8 cellular contexts compared by ENCODE assay signal in the genomic region with DNA sequence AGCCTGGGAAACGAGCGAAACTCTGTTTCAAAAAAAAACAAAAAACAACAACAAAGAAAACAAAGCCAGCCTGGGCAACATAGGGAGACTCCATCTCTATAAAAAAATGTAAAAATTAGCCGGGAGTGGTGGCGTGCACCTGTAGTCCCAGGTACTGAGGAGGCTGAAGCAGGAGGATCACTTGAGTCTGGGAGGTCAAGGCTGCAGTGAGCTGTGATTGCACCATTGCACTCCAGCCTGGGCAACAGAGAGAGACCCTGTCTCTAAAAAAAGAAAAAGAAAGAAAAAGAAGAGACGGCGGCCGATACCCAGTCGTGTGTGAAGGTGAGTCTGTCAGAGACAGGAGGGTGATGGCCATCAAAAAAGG. TPM values are rescaled to one million over a fixed set of nuclear protein-coding genes. Genes with fewer than 3 reads are reported as not detected.
DNase-seq lines count a peak whose midpoint lies in the region; ATAC-seq and TF ChIP-seq lines count a peak whose summit lies in the region.
"Not testable (repeated sequence)": the region's sequence is repeated elsewhere in the genome, so short reads cannot be mapped to it uniquely, and the experiment has no call there.

No MANE protein-coding gene starts in this region.

- intact Hi-C loops in activated B cell treated with CpG ODN at 0.5 μM for 24 hours (cut with micrococcal nuclease); sigmoid colon (cut with DNase I); vagina (cut with DNase I): not testable (repeated sequence)

- ATAC-seq in activated B cell treated with CpG ODN at 0.5 μM for 24 hours (ENCODE audit: low read depth): not testable (repeated sequence)

- not testable (repeated sequence) for H3K27ac ChIP-seq in brain microvascular endothelial cell
- H3K27ac ChIP-seq in sigmoid colon: peak overlapping the region in 3 of 4 donors; percentile 57 to 73 (median 67)
- peak overlapping the region; percentile 17 for H3K27ac ChIP-seq in vagina

- WGBS in sigmoid colon, 2 donors: 34 to 40% methylated on average over 8 of the region's 8 CpGs

- POLR2A ChIA-PET in activated B cell treated with CpG ODN at 0.5 μM for 24 hours (lab: Charles Lee): not testable (repeated sequence)

- peaks cover 17% of the 10 kb centered on the region for H3K4me1 Mint-ChIP-seq in activated B cell treated with CpG ODN at 0.5 μM for 24 hours
- not testable (repeated sequence) for H3K4me1 Mint-ChIP-seq in mesothelial cell of epicardium

- H3K4me3 ChIP-seq in GM12865 (ENCODE audit: low read depth, low read length) (peak overlapping the region; percentile 77), brain microvascular endothelial cell (ENCODE audit: low read depth, low read length) (peak overlapping the region; percentile 57), fibroblast of the aortic adventitia (ENCODE audit: low read depth, low read length) (peak overlapping the region; percentile 65), sigmoid colon (peak overlapping the region; percentile 36 to 55 (median 47)), vagina (peak overlapping the region; percentile 47 to 57)
- H3K4me3 ChIP-seq in Jurkat, Clone E6-1 (ENCODE audit: low read length): peak overlapping the region; percentile 55

- not testable (repeated sequence) for H3K9me3 ChIP-seq in sigmoid colon, vagina

- CTCF ChIA-PET in activated B cell treated with CpG ODN at 0.5 μM for 24 hours (lab: Charles Lee): not testable (repeated sequence)

- not testable (repeated sequence) for TF ChIP-seq EP300 in sigmoid colon (IDR thresholded peaks at IDR 0.05)

- TF ChIP-seq POLR2A in sigmoid colon (IDR thresholded peaks at IDR 0.05); vagina (IDR thresholded peaks at IDR 0.05): not testable (repeated sequence)

- not testable (repeated sequence) for H3K27me3 Mint-ChIP-seq in activated B cell treated with CpG ODN at 0.5 μM for 24 hours; mesothelial cell of epicardium (ENCODE audit: low read depth)

- not testable (repeated sequence) for H3K9me3 Mint-ChIP-seq in activated B cell treated with CpG ODN at 0.5 μM for 24 hours, mesothelial cell of epicardium

- TF ChIP-seq CTCF in GM12865 (IDR thresholded peaks at IDR 0.05; ENCODE audit: insufficient read depth, low read depth, low read length, missing control alignments); activated B cell treated with CpG ODN at 0.5 μM for 24 hours (IDR thresholded peaks at IDR 0.05); brain microvascular endothelial cell (IDR thresholded peaks at IDR 0.05; ENCODE audit: low read depth, low read length, missing control alignments); fibroblast of the aortic adventitia (IDR thresholded peaks at IDR 0.05; ENCODE audit: insufficient read depth, low read length); mesothelial cell of epicardium (IDR thresholded peaks at IDR 0.05; ENCODE audit: unreplicated experiment); sigmoid colon (IDR thresholded peaks at IDR 0.05); vagina (IDR thresholded peaks at IDR 0.05): not testable (repeated sequence)

- H3K4me3 Mint-ChIP-seq in activated B cell treated with CpG ODN at 0.5 μM for 24 hours (peak overlapping the region; percentile 94), mesothelial cell of epicardium (peak overlapping the region; percentile 74)

- H3K27ac Mint-ChIP-seq in activated B cell treated with CpG ODN at 0.5 μM for 24 hours: not testable (repeated sequence)
- H3K27ac Mint-ChIP-seq in mesothelial cell of epicardium: peak overlapping the region; percentile 34

- H3K36me3 Mint-ChIP-seq in activated B cell treated with CpG ODN at 0.5 μM for 24 hours (ENCODE audit: low read depth): peaks cover 15% of the 10 kb centered on the region
- not testable (repeated sequence) for H3K36me3 Mint-ChIP-seq in mesothelial cell of epicardium

- not testable (repeated sequence) for DNase-seq in GM12865 (ENCODE audit: low read depth); Jurkat, Clone E6-1 (ENCODE audit: low read depth, low spot score); activated B cell treated with CpG ODN at 0.5 μM for 24 hours; brain microvascular endothelial cell; fibroblast of the aortic adventitia (ENCODE audit: low read depth); mesothelial cell of epicardium (ENCODE audit: low spot score in 2 of 2, unreplicated experiment in 2 of 2); sigmoid colon; vagina (ENCODE audit: extremely low spot score in 2 of 2)

- H3K36me3 ChIP-seq in brain microvascular endothelial cell (replicated peaks) (peaks cover 42% of the 10 kb centered on the region), sigmoid colon (peaks cover 0 to 12% (median 1%) of the 10 kb centered on the region in 4 donors)
- H3K36me3 ChIP-seq in vagina: not testable (repeated sequence)

- peaks cover 0 to 14% (median 8%) of the 10 kb centered on the region in 4 donors for H3K4me1 ChIP-seq in sigmoid colon
- not testable (repeated sequence) for H3K4me1 ChIP-seq in vagina

- H3K27me3 ChIP-seq in brain microvascular endothelial cell (replicated peaks); sigmoid colon; vagina: not testable (repeated sequence)

- in situ Hi-C loops in brain microvascular endothelial cell (cut with HindIII; ENCODE audit: low pct_ligation_motif_present, low sequenced_read_pairs): not testable (repeated sequence)

RNA-seq across cellular contexts. Expression of gene FBXL18, which starts 27.2 kb away (rescaled TPM):
- polyA plus RNA-seq in Jurkat, Clone E6-1 (2012; ENCODE audit: insufficient read depth, insufficient read length): 4.5 TPM
- total RNA-seq in activated B cell treated with CpG ODN at 0.5 μM for 24 hours (11.6 and 12.9 TPM in 2 replicates), fibroblast of the aortic adventitia (ENCODE audit: low replicate concordance) (8.4 and 8.6 TPM in 2 replicates), mesothelial cell of epicardium (13.3 to 14.8 TPM (median 13.9 TPM) in 3 replicates), sigmoid colon (1 to 10 TPM; 3.0 to 7.5 (median 4.0) TPM), vagina (7.9 TPM)
- polyA plus RNA-seq in sigmoid colon: 1 to 10 TPM in 2 of 3 donors, under 1 TPM in 1; 0.60 to 5.1 (median 2.1) TPM

RNA-seq across cellular contexts. Expression of gene ACTB, which starts 44.0 kb away (rescaled TPM):
- polyA plus RNA-seq in Jurkat, Clone E6-1 (2012; ENCODE audit: insufficient read depth, insufficient read length): 12,249 TPM
- total RNA-seq in activated B cell treated with CpG ODN at 0.5 μM for 24 hours (9,258 and 9,276 TPM in 2 replicates), fibroblast of the aortic adventitia (ENCODE audit: low replicate concordance) (3,820 and 8,760 TPM in 2 replicates), mesothelial cell of epicardium (3,506 to 3,552 TPM (median 3,513 TPM) in 3 replicates), sigmoid colon (1,000 to 10,000 TPM; 3,643 to 7,981 (median 6,151) TPM), vagina (4,121 TPM)
- polyA plus RNA-seq in sigmoid colon: 1,000 to 10,000 TPM; 3,244 to 5,818 (median 4,758) TPM
